ENCODE assay signal across 25 cellular contexts in the genomic region with DNA sequence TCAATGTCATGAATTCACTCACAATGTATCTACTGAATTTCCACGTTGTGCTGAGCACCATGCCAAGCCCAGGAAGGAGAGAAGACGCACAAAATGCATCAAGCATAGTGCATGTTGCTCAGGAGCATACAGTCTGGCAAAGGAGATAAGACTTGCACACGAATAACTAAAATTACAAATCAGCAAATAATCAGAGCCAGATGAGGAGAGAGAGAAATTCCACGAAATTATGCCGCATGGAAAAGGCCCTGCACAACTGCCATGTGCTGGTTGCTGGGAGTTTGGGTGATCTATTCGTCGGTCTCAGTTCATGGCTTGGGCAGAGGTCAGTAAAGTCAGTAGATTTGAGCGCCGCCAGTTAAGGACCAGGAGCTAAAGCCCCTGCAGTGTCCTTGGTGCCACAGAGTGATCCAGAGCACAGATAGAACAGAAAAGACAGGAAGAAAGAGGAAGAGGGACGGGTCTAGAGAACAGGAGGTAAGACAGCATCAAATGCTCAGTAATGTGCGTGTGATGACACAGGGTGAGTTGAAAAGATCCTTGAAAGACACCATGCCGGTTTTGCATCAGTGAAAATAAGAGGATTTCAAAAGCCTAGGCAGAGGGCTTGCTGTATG.
"Had no signal": no experiment of that assay in that cellular context is flagged by ENCODE, and none has a peak within 500 bp of the region (broad histone marks: within the 10 kb centered on the region; RNA-seq: fewer than 3 reads in every experiment).

No MANE protein-coding gene starts in this region.

- H3K36me3 ChIP-seq: MG63, Peyer's patch, SJCRH30 had no signal

- ATAC-seq: activated CD8-positive, alpha-beta T cell treated with anti-CD3 and anti-CD28 coated beads for 36 hours; activated T-cell treated with anti-CD3 and anti-CD28 coated beads, Interleukin-2, amount 50 U/mL, for 72 hours; T-helper 17 cell had no signal

- FAIRE-seq: colon, TTC549 had no signal

- DNase-seq: activated CD4-positive, alpha-beta T cell treated with anti-CD3 and anti-CD28 coated beads, Interleukin-2, amount 10 ng/mL, durations not matched to agents 7 days and 5 days; activated CD4-positive, CD25-positive, alpha-beta regulatory T cell; activated CD8-positive, alpha-beta memory T cell treated with anti-CD3 and anti-CD28 coated beads, Interleukin-2, amount 50 U/mL, for 4 hours; activated CD8-positive, alpha-beta T cell treated with anti-CD3 and anti-CD28 coated beads for 36 hours; activated gamma-delta T cell treated with Interleukin-2 at 50 U/mL for 16 hours; activated naive CD4-positive, alpha-beta T cell treated with anti-CD3 and anti-CD28 coated beads, Interleukin-2, amount 10 ng/mL, durations not matched to agents 7 days and 5 days; activated naive CD8-positive, alpha-beta T cell treated with anti-CD3 and anti-CD28 coated beads for 36 hours; activated T-cell treated with anti-CD3 and anti-CD28 coated beads, Interleukin-2, amount 50 U/mL, for 72 hours; cerebellar nuclear complex; MG63; MV-4-11; NCI-H1092 treated with DMSO at 0.1 percent for 48 hours; NCI-H1417 treated with DMSO at 0.1 percent for 48 hours; NCI-H1694; NCI-H2081; NCI-H510A treated with DMSO at 0.1 percent for 48 hours; NCI-H69; Peyer's patch; Right ventricle myocardium superior; SJCRH30; T-helper 17 cell; T-helper 9 cell had no signal

- H3K9me3 ChIP-seq: MG63, Peyer's patch, SJCRH30 had no signal

- H3K4me1 ChIP-seq: Peyer's patch, SJCRH30 had no signal

- H3K27me3 ChIP-seq: MG63, Peyer's patch, SJCRH30 had no signal

- H3K27ac ChIP-seq: Peyer's patch, RWPE1, SJCRH30 had no signal

- H3K4me3 ChIP-seq: MG63, Peyer's patch, SJCRH30 had no signal
